8 cellular contexts compared by ENCODE assay signal in genomic region chr21:42107881-42108553, GRCh38. TPM values are rescaled to one million over a fixed set of nuclear protein-coding genes. Genes with fewer than 3 reads are reported as not detected.
DNase-seq lines count a peak whose midpoint lies in the region; ATAC-seq and TF ChIP-seq lines count a peak whose summit lies in the region.

No MANE protein-coding gene starts in this region.

- POLR2A ChIA-PET in activated CD8-positive, alpha-beta T cell treated with anti-CD3 and anti-CD28 coated beads for 36 hours (lab: Charles Lee) = no interaction called here

- H4K20me1 ChIP-seq in BLaER1 treated with 17β-estradiol and CSF1 and Interleukin-3, amounts not matched to agents 10 nM and 100 nM = peaks cover 0 to 7% (median 0%) of the 10 kb centered on the region in 11 experiments; a peak in 3 of 22 replicates

- peak overlapping the region in 8 of 11 experiments; percentile 11 to 66 (median 39); a peak in 9 of 22 replicates for H3K9ac ChIP-seq in BLaER1 treated with 17β-estradiol and CSF1 and Interleukin-3, amounts not matched to agents 10 nM and 100 nM

- H3K4me2 ChIP-seq in BLaER1 treated with 17β-estradiol and CSF1 and Interleukin-3, amounts not matched to agents 10 nM and 100 nM = peak overlapping the region; percentile 67 to 91 (median 85)

- H3K27me3 ChIP-seq in BLaER1 treated with 17β-estradiol and CSF1 and Interleukin-3, amounts not matched to agents 10 nM and 100 nM = peaks cover 0 to 7% (median 0%) of the 10 kb centered on the region in 11 experiments; a peak in 2 of 22 replicates

- peak overlapping the region in 6 of 10 experiments; percentile 5 to 37 (median 28); a peak in 4 of 20 replicates for H3K4me3 ChIP-seq in BLaER1 treated with 17β-estradiol and CSF1 and Interleukin-3, amounts not matched to agents 10 nM and 100 nM

- no peaks in the 10 kb centered on the region for H3K9me3 ChIP-seq in BLaER1 treated with 17β-estradiol and CSF1 and Interleukin-3, amounts not matched to agents 10 nM and 100 nM (replicated peaks in 1 of 11)

- peaks cover 5% of the 10 kb centered on the region for H3K4me1 Mint-ChIP-seq in activated CD8-positive, alpha-beta T cell treated with anti-CD3 and anti-CD28 coated beads for 36 hours (ENCODE audit: low read depth)
- peaks cover 0 to 6% of the 10 kb centered on the region in 2 donors for H3K4me1 Mint-ChIP-seq in effector memory CD8-positive, alpha-beta T cell (ENCODE audit: low read depth in 2 of 2)
- no peaks in the 10 kb centered on the region for H3K4me1 Mint-ChIP-seq in natural killer cell
- peaks cover 18% of the 10 kb centered on the region for H3K4me1 Mint-ChIP-seq in stimulated activated naive CD8-positive, alpha-beta T cell treated with anti-CD3 and anti-CD28 coated beads, Interleukin-15, amount 100 ng/mL, for 72 hours

- H3K9me3 Mint-ChIP-seq in activated CD8-positive, alpha-beta T cell treated with anti-CD3 and anti-CD28 coated beads for 36 hours = no peaks in the 10 kb centered on the region
- H3K9me3 Mint-ChIP-seq in effector memory CD8-positive, alpha-beta T cell = no peaks in the 10 kb centered on the region
- H3K9me3 Mint-ChIP-seq in natural killer cell = no peaks in the 10 kb centered on the region
- H3K9me3 Mint-ChIP-seq in stimulated activated naive CD8-positive, alpha-beta T cell treated with anti-CD3 and anti-CD28 coated beads, Interleukin-15, amount 100 ng/mL, for 72 hours = no peaks in the 10 kb centered on the region

- no peaks in the 10 kb centered on the region for H3K36me3 ChIP-seq in BLaER1 treated with 17β-estradiol and CSF1 and Interleukin-3, amounts not matched to agents 10 nM and 100 nM

- H3K27ac ChIP-seq in BLaER1 treated with 17β-estradiol and CSF1 and Interleukin-3, amounts not matched to agents 10 nM and 100 nM = peak overlapping the region in 5 of 11 experiments; percentile 9 to 71 (median 67); a peak in 9 of 22 replicates

- no peaks in the 10 kb centered on the region for H3K27me3 Mint-ChIP-seq in activated CD8-positive, alpha-beta T cell treated with anti-CD3 and anti-CD28 coated beads for 36 hours
- H3K27me3 Mint-ChIP-seq in effector memory CD8-positive, alpha-beta T cell = peaks cover 14 to 59% of the 10 kb centered on the region in 2 donors
- H3K27me3 Mint-ChIP-seq in natural killer cell (ENCODE audit: low read depth in 2 of 2) = peaks cover 20 to 29% of the 10 kb centered on the region in 2 donors
- H3K27me3 Mint-ChIP-seq in stimulated activated naive CD8-positive, alpha-beta T cell treated with anti-CD3 and anti-CD28 coated beads, Interleukin-15, amount 100 ng/mL, for 72 hours = no peaks in the 10 kb centered on the region

- CTCF ChIA-PET in activated CD8-positive, alpha-beta T cell treated with anti-CD3 and anti-CD28 coated beads for 36 hours (lab: Charles Lee) = interaction anchor here (0.6 to 6.4 kb wide), 54 partner anchors 9 to 492 kb away, joined by 3 to 76 read pairs (median 4); partner anchors contain the start of genes UMODL1 and ZBTB21

- DNase-seq in NCI-H526 (lab: John Stamatoyannopoulos, UW) = peak; percentile 55 to 93
- peak; percentile 75 for DNase-seq in activated CD8-positive, alpha-beta T cell treated with anti-CD3 and anti-CD28 coated beads for 36 hours
- DNase-seq in effector memory CD8-positive, alpha-beta T cell = peak; percentile 48 to 55 (median 55)
- no peak for DNase-seq in natural killer cell
- peak; percentile 74 to 75 for DNase-seq in stimulated activated naive CD8-positive, alpha-beta T cell treated with anti-CD3 and anti-CD28 coated beads, Interleukin-15, amount 100 ng/mL, for 72 hours

- ATAC-seq in GM19324 (IDR thresholded peaks at IDR 0.05; ENCODE audit: low FRiP score, unreplicated experiment) = peak; percentile 83
- ATAC-seq in HG03342 (IDR thresholded peaks at IDR 0.05; ENCODE audit: unreplicated experiment) = peak; percentile 81
- ATAC-seq in activated CD8-positive, alpha-beta T cell treated with anti-CD3 and anti-CD28 coated beads for 36 hours = peak; percentile 99
- peak; percentile 98 for ATAC-seq in effector memory CD8-positive, alpha-beta T cell (replicated peaks)
- peak; percentile 75 to 97 (median 78) for ATAC-seq in natural killer cell
- peak; percentile 97 for ATAC-seq in stimulated activated naive CD8-positive, alpha-beta T cell treated with anti-CD3 and anti-CD28 coated beads, Interleukin-15, amount 100 ng/mL, for 72 hours

- H3K36me3 Mint-ChIP-seq in activated CD8-positive, alpha-beta T cell treated with anti-CD3 and anti-CD28 coated beads for 36 hours (ENCODE audit: low read depth) = no peaks in the 10 kb centered on the region
- H3K36me3 Mint-ChIP-seq in effector memory CD8-positive, alpha-beta T cell (ENCODE audit: insufficient read depth) = peaks cover 4% of the 10 kb centered on the region
- H3K36me3 Mint-ChIP-seq in natural killer cell = no peaks in the 10 kb centered on the region

- TF ChIP-seq CTCF in activated CD8-positive, alpha-beta T cell treated with anti-CD3 and anti-CD28 coated beads for 36 hours (IDR thresholded peaks at IDR 0.05) = peak; percentile 90
- TF ChIP-seq CTCF in natural killer cell (IDR thresholded peaks at IDR 0.05) = no peak

- H3K4me1 ChIP-seq in BLaER1 treated with 17β-estradiol and CSF1 and Interleukin-3, amounts not matched to agents 10 nM and 100 nM = peaks cover 15 to 84% (median 68%) of the 10 kb centered on the region in 10 experiments

- no peak overlapping the region for H3K27ac Mint-ChIP-seq in activated CD8-positive, alpha-beta T cell treated with anti-CD3 and anti-CD28 coated beads for 36 hours
- no peak overlapping the region for H3K27ac Mint-ChIP-seq in effector memory CD8-positive, alpha-beta T cell
- H3K27ac Mint-ChIP-seq in natural killer cell = no peak overlapping the region
- peak overlapping the region in 1 of 2 donors; percentile 82 for H3K27ac Mint-ChIP-seq in stimulated activated naive CD8-positive, alpha-beta T cell treated with anti-CD3 and anti-CD28 coated beads, Interleukin-15, amount 100 ng/mL, for 72 hours

- intact Hi-C loops in activated CD8-positive, alpha-beta T cell treated with anti-CD3 and anti-CD28 coated beads for 36 hours (cut with micrococcal nuclease) = loop anchor here (5.0 kb wide), 1 partner anchor 106 kb away; no protein-coding TSS in a partner anchor
- intact Hi-C loops in natural killer cell (cut with micrococcal nuclease) = no loop called here

- no peak overlapping the region for H3K4me3 Mint-ChIP-seq in activated CD8-positive, alpha-beta T cell treated with anti-CD3 and anti-CD28 coated beads for 36 hours
- peak overlapping the region in 1 of 2 donors; percentile 51 for H3K4me3 Mint-ChIP-seq in effector memory CD8-positive, alpha-beta T cell
- no peak overlapping the region for H3K4me3 Mint-ChIP-seq in natural killer cell
- peak overlapping the region; percentile 37 to 76 for H3K4me3 Mint-ChIP-seq in stimulated activated naive CD8-positive, alpha-beta T cell treated with anti-CD3 and anti-CD28 coated beads, Interleukin-15, amount 100 ng/mL, for 72 hours

RNA-seq across cellular contexts. Expression of gene UMODL1, which starts 36.9 kb away (rescaled TPM):
- not detected for total RNA-seq in activated CD8-positive, alpha-beta T cell treated with anti-CD3 and anti-CD28 coated beads for 36 hours
- under 1 TPM in 2 of 3 donors, not detected in 1; 0.14 to 0.28 TPM for total RNA-seq in natural killer cell

Comparison
In these comparisons a context has a peak if more than half of its experiments do, and no peak if none do; other contexts are left out.
1. H3K4me3 Mint-ChIP-seq: peak in stimulated activated naive CD8-positive, alpha-beta T cell treated with anti-CD3 and anti-CD28 coated beads, Interleukin-15, amount 100 ng/mL, for 72 hours (2 of 2); none in activated CD8-positive, alpha-beta T cell treated with anti-CD3 and anti-CD28 coated beads for 36 hours (single experiment) and natural killer cell (single experiment).
2. Peak in every context shown above with its lines, with median percentiles within 50 percentile points of each other: ATAC-seq.